ENCODE assay signal across 8 cellular contexts in genomic region chr9:128689293-128689770, GRCh38. TPM values are rescaled to one million over a fixed set of nuclear protein-coding genes. Genes with fewer than 3 reads are reported as not detected.
A peak's percentile ranks its signal among the peaks of the same experiment; 100 is the strongest.
DNase-seq lines count a peak whose midpoint lies in the region; ATAC-seq, FAIRE-seq and TF ChIP-seq lines count a peak whose summit lies in the region.

No MANE protein-coding gene starts in this region.

- intact Hi-C loops in Right ventricle myocardium inferior (cut with DNase I) (loop anchor here (2.0 kb wide), 2 partner anchors 33 to 55 kb away; partner anchors contain the start of gene DYNC2I2), pancreas (cut with DNase I) (no loop called here)

- no peaks in the 10 kb centered on the region for H3K9me3 ChIP-seq in pancreas

- H3K27me3 ChIP-seq in pancreas, result no peaks in the 10 kb centered on the region

- peak overlapping the region; percentile 67 for H3K4me3 Mint-ChIP-seq in activated T-cell treated with anti-CD3 and anti-CD28 coated beads, Interleukin-2, amount 50 U/mL, for 24 hours

- FAIRE-seq in pancreas (lab: Jason Lieb, UNC), result no peak

- H3K27ac ChIP-seq in pancreas, result peak overlapping the region; percentile 68 to 94 (median 90)

- peaks cover 0 to 25% (median 7%) of the 10 kb centered on the region in 3 donors for H3K36me3 ChIP-seq in pancreas

- H3K4me1 ChIP-seq in pancreas, result peaks cover 0 to 32% (median 20%) of the 10 kb centered on the region in 3 donors

- peaks cover 59% of the 10 kb centered on the region for H3K36me3 Mint-ChIP-seq in activated T-cell treated with anti-CD3 and anti-CD28 coated beads, Interleukin-2, amount 50 U/mL, for 24 hours (ENCODE audit: low read depth)

- 0% methylated on average over 8 to 69 of the region's 78 CpGs for WGBS in pancreas, 2 donors

- H3K27ac Mint-ChIP-seq in activated T-cell treated with anti-CD3 and anti-CD28 coated beads, Interleukin-2, amount 50 U/mL, for 24 hours, result peak overlapping the region; percentile 75

- ATAC-seq in GM21360 (IDR thresholded peaks at IDR 0.05; ENCODE audit: unreplicated experiment) (peak; percentile 24), Right ventricle myocardium inferior (peak; percentile 15), pancreas (peak; percentile 1 to 54 (median 16))

- peaks cover 64% of the 10 kb centered on the region for H3K4me1 Mint-ChIP-seq in activated T-cell treated with anti-CD3 and anti-CD28 coated beads, Interleukin-2, amount 50 U/mL, for 24 hours (ENCODE audit: low read depth)

- no peaks in the 10 kb centered on the region for H3K9me3 Mint-ChIP-seq in activated T-cell treated with anti-CD3 and anti-CD28 coated beads, Interleukin-2, amount 50 U/mL, for 24 hours

- no peak for TF ChIP-seq RAD21 in Ishikawa (IDR thresholded peaks at IDR 0.05; ENCODE audit: low read depth)

- TF ChIP-seq CTCF in pancreas (IDR thresholded peaks at IDR 0.05), result no peak

- no peaks in the 10 kb centered on the region for H3K27me3 Mint-ChIP-seq in activated T-cell treated with anti-CD3 and anti-CD28 coated beads, Interleukin-2, amount 50 U/mL, for 24 hours

- peak; percentile 47 for DNase-seq in Ammon's horn (ENCODE audit: low spot score)
- no peak for DNase-seq in activated T-cell treated with anti-CD3 and anti-CD28 coated beads, Interleukin-2, amount 50 U/mL, for 24 hours
- DNase-seq in Right ventricle myocardium inferior (ENCODE audit: missing footprints), result peak; percentile 83
- peak in 3 of 6 donors; percentile 61 to 81 (median 64) for DNase-seq in pancreas
- DNase-seq in SIG-M5 treated with dmso at 0.1 percent for 504 hours (lab: John Stamatoyannopoulos, UW; ENCODE audit: unreplicated experiment), result no peak
- DNase-seq in NCI-H1048 (lab: John Stamatoyannopoulos, UW), result no peak

- TF ChIP-seq EP300 in Ishikawa (IDR thresholded peaks at IDR 0.05; ENCODE audit: borderline replicate concordance), result no peak

- H3K4me3 ChIP-seq in pancreas, result peak overlapping the region; percentile 47 to 66 (median 54)

TF ChIP-seq in Ishikawa, 13 proteins besides CTCF, POLR2A, EP300 and RAD21:
- TF ChIP-seq, protein P1, sequence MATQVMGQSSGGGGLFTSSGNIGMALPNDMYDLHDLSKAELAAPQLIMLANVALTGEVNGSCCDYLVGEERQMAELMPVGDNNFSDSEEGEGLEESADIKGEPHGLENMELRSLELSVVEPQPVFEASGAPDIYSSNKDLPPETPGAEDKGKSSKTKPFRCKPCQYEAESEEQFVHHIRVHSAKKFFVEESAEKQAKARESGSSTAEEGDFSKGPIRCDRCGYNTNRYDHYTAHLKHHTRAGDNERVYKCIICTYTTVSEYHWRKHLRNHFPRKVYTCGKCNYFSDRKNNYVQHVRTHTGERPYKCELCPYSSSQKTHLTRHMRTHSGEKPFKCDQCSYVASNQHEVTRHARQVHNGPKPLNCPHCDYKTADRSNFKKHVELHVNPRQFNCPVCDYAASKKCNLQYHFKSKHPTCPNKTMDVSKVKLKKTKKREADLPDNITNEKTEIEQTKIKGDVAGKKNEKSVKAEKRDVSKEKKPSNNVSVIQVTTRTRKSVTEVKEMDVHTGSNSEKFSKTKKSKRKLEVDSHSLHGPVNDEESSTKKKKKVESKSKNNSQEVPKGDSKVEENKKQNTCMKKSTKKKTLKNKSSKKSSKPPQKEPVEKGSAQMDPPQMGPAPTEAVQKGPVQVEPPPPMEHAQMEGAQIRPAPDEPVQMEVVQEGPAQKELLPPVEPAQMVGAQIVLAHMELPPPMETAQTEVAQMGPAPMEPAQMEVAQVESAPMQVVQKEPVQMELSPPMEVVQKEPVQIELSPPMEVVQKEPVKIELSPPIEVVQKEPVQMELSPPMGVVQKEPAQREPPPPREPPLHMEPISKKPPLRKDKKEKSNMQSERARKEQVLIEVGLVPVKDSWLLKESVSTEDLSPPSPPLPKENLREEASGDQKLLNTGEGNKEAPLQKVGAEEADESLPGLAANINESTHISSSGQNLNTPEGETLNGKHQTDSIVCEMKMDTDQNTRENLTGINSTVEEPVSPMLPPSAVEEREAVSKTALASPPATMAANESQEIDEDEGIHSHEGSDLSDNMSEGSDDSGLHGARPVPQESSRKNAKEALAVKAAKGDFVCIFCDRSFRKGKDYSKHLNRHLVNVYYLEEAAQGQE (IDR thresholded peaks at IDR 0.05; ENCODE audit: low read depth), result 0 out of 2 replicates have a peak, but pooled peaks have one; percentile 1
- TF ChIP-seq FOXM1 (IDR thresholded peaks at IDR 0.05; ENCODE audit: borderline replicate concordance, low read depth), result no peak
- TF ChIP-seq YY1 (IDR thresholded peaks at IDR 0.05; ENCODE audit: low read depth), result peak; percentile 48; the same call in 1 of the 2 replicates
- TF ChIP-seq, protein P2, sequence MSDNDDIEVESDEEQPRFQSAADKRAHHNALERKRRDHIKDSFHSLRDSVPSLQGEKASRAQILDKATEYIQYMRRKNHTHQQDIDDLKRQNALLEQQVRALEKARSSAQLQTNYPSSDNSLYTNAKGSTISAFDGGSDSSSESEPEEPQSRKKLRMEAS (IDR thresholded peaks at IDR 0.05), result no peak; the same call in 1 of the 2 replicates
- no peak for TF ChIP-seq ZBTB7A (IDR thresholded peaks at IDR 0.05; ENCODE audit: low read depth)

RNA-seq across cellular contexts. Expression of gene SET, which starts 0.3 kb away (rescaled TPM):
- total RNA-seq in Right ventricle myocardium inferior (175 TPM), pancreas (100 to 1,000 TPM; 107 to 162 (median 150) TPM)
- 10 to 100 TPM; 42.9 to 77.3 TPM for polyA plus RNA-seq in pancreas

RNA-seq across cellular contexts. Expression of gene PKN3, which starts 13.0 kb away (rescaled TPM):
- total RNA-seq in Right ventricle myocardium inferior, result 8.5 TPM
- total RNA-seq in pancreas, result 1 to 10 TPM; 2.5 to 4.3 (median 3.7) TPM
- polyA plus RNA-seq in pancreas, result 10 to 100 TPM; 10.0 to 11.0 TPM

RNA-seq across cellular contexts. Expression of gene DYNC2I2, which starts 32.7 kb away (rescaled TPM):
- total RNA-seq in Right ventricle myocardium inferior, result 40.1 TPM
- 10 to 100 TPM; 19.5 to 29.3 (median 21.1) TPM for total RNA-seq in pancreas
- 10 to 100 TPM; 75.2 to 90.3 TPM for polyA plus RNA-seq in pancreas

RNA-seq across cellular contexts. Expression of gene ZDHHC12, which starts 34.6 kb away (rescaled TPM):
- total RNA-seq in Right ventricle myocardium inferior (6.4 TPM), pancreas (10 to 100 TPM; 18.3 to 31.5 (median 25.4) TPM)
- polyA plus RNA-seq in pancreas, result 10 to 100 TPM; 27.6 to 56.9 TPM

Comparison
In these comparisons a context has a peak if more than half of its experiments do, and no peak if none do; other contexts are left out.
1. DNase-seq: peak in Ammon's horn (single experiment) and Right ventricle myocardium inferior (single experiment); none in activated T-cell treated with anti-CD3 and anti-CD28 coated beads, Interleukin-2, amount 50 U/mL, for 24 hours (single experiment), SIG-M5 treated with dmso at 0.1 percent for 504 hours (single experiment) and NCI-H1048 (single experiment).
2. Peak in every context shown above with its lines, with median percentiles within 50 percentile points of each other: ATAC-seq.